In the genomic region with DNA sequence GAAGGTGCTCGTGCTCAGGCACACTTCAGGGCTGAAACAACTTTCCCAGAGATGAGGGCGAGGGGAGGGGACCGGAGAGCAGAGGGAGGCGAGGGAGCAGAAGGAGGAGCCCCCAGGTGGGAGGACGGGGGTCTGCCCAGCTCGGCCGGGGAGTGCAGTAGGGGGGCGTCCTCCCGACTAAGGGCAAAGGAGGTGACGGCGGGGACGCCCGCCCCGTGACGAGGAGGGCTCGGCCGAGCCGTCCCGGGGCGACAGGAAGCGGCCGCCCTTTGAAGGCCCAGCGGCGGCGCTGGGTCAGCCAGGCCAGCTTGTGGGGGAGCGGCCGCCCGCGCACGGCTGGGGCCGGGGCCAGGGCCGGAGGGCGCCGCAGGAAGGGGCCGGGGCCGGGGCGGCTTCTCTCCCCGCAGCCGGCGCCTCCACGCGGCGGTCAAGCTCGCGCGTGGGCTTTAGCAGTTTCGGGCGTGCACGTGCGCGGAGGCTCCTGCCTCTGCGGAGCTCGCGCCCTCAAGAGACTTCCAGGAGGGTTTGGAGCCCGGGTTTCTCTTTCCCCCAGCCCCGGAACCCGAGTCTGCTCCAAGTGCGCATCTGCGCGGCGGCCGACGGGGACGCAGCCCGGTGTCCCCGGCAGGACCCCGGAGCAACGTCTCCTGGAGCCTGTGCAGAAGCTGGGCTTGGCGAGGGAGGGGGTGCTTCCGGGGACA, we compare ENCODE assay signal across 1 cellular context.
TF ChIP-seq lines count a peak whose summit lies in the region.

No MANE protein-coding gene starts in this region.

TF ChIP-seq in GM23338, 12 proteins besides CTCF, POLR2A, EP300 and RAD21 (continued from another document):
- TF ChIP-seq, protein P1, sequence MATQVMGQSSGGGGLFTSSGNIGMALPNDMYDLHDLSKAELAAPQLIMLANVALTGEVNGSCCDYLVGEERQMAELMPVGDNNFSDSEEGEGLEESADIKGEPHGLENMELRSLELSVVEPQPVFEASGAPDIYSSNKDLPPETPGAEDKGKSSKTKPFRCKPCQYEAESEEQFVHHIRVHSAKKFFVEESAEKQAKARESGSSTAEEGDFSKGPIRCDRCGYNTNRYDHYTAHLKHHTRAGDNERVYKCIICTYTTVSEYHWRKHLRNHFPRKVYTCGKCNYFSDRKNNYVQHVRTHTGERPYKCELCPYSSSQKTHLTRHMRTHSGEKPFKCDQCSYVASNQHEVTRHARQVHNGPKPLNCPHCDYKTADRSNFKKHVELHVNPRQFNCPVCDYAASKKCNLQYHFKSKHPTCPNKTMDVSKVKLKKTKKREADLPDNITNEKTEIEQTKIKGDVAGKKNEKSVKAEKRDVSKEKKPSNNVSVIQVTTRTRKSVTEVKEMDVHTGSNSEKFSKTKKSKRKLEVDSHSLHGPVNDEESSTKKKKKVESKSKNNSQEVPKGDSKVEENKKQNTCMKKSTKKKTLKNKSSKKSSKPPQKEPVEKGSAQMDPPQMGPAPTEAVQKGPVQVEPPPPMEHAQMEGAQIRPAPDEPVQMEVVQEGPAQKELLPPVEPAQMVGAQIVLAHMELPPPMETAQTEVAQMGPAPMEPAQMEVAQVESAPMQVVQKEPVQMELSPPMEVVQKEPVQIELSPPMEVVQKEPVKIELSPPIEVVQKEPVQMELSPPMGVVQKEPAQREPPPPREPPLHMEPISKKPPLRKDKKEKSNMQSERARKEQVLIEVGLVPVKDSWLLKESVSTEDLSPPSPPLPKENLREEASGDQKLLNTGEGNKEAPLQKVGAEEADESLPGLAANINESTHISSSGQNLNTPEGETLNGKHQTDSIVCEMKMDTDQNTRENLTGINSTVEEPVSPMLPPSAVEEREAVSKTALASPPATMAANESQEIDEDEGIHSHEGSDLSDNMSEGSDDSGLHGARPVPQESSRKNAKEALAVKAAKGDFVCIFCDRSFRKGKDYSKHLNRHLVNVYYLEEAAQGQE (IDR thresholded peaks at IDR 0.05; ENCODE audit: unreplicated experiment), result no peak
- TF ChIP-seq ZNF331 (CRISPR knock-in tag; IDR thresholded peaks at IDR 0.05; ENCODE audit: low read depth), result no peak
- TF ChIP-seq CREB1 (CRISPR knock-in tag; IDR thresholded peaks at IDR 0.05; ENCODE audit: low read depth), result no peak; the same call in 1 of the 2 replicates
- TF ChIP-seq ZNF114 (CRISPR knock-in tag; IDR thresholded peaks at IDR 0.05), result no peak
